In genomic region chr12:47904647-47905312, GRCh38 we compare ENCODE assay signal across 8 cellular contexts. TPM values are rescaled to one million over a fixed set of nuclear protein-coding genes. Genes with fewer than 3 reads are reported as not detected.
A peak's percentile ranks its signal among the peaks of the same experiment; 100 is the strongest.
DNase-seq lines count a peak whose midpoint lies in the region; ATAC-seq and TF ChIP-seq lines count a peak whose summit lies in the region.

TSS of gene VDR (minus strand) at chr12:47904994. CDS start at chr12:47879113, 25,881 bp downstream.

- H3K27me3 Mint-ChIP-seq in GM23338 (ENCODE audit: insufficient read depth, low read depth, poor library complexity) (peaks cover 50% of the 10 kb centered on the region), osteocyte (ENCODE audit: unreplicated experiment) (peaks cover 26% of the 10 kb centered on the region), type B pancreatic cell (peaks cover 83% of the 10 kb centered on the region)

- H3K9me3 ChIP-seq in MG63: no peaks in the 10 kb centered on the region

- H3K79me2 ChIP-seq in GM23338 (replicated peaks; ENCODE audit: insufficient read depth): no peaks in the 10 kb centered on the region

- peak within 1 kb of the TSS; percentile 97 for H2AFZ ChIP-seq in GM23338

- DNase-seq in DMS79 (lab: John Stamatoyannopoulos, UW) (peak; percentile 69), GM23338 (ENCODE audit: low spot score) (peak; percentile 90), MG63 (peak; percentile 68), SK-MEL-5 (ENCODE audit: low read depth, low spot score) (peak; percentile 67), globus pallidus (ENCODE audit: low spot score) (peak; percentile 11), osteocyte (ENCODE audit: extremely low spot score, unreplicated experiment) (no peak), type B pancreatic cell (ENCODE audit: extremely low spot score, unreplicated experiment) (no peak)
- peak; percentile 49 to 70 (median 66) for DNase-seq in activated naive CD4-positive, alpha-beta T cell (lab: John Stamatoyannopoulos, UW)

- in situ Hi-C loops in SK-MEL-5 (cut with HindIII; ENCODE audit: low pct_unique_long_range_greater_than_20kb, low sequenced_read_pairs): no loop called here

- H3K4me3 Mint-ChIP-seq in GM23338: peak within 1 kb of the TSS; percentile 69
- H3K4me3 Mint-ChIP-seq in osteocyte (ENCODE audit: unreplicated experiment): peak within 1 kb of the TSS; percentile 76
- peak within 1 kb of the TSS; percentile 90 for H3K4me3 Mint-ChIP-seq in type B pancreatic cell

- peaks cover 10% of the 10 kb centered on the region; the same call in 1 of the 2 replicates for H3K4me1 ChIP-seq in GM23338 (ENCODE audit: insufficient read depth)

- H3K27ac Mint-ChIP-seq in GM23338 (peak within 1 kb of the TSS; percentile 89; the same call in 1 of the 2 replicates), osteocyte (ENCODE audit: unreplicated experiment) (peak within 1 kb of the TSS; percentile 65), type B pancreatic cell (peak within 1 kb of the TSS; percentile 59)

- no peaks in the 10 kb centered on the region for H3K36me3 ChIP-seq in GM23338 (ENCODE audit: insufficient read depth)
- peaks cover 7% of the 10 kb centered on the region; the same call in 1 of the 2 replicates for H3K36me3 ChIP-seq in MG63

- peaks cover 16% of the 10 kb centered on the region; the same call in 2 of the 3 replicates for H3K4me1 Mint-ChIP-seq in GM23338
- H3K4me1 Mint-ChIP-seq in osteocyte (ENCODE audit: unreplicated experiment): peaks cover 23% of the 10 kb centered on the region
- H3K4me1 Mint-ChIP-seq in type B pancreatic cell (ENCODE audit: unreplicated experiment): peaks cover 16% of the 10 kb centered on the region

- H3K36me3 Mint-ChIP-seq in GM23338 (ENCODE audit: low read depth): no peaks in the 10 kb centered on the region
- no peaks in the 10 kb centered on the region for H3K36me3 Mint-ChIP-seq in osteocyte (ENCODE audit: unreplicated experiment)
- no peaks in the 10 kb centered on the region for H3K36me3 Mint-ChIP-seq in type B pancreatic cell

- peak within 1 kb of the TSS; percentile 99 for H3K4me2 ChIP-seq in GM23338

- H3K9me2 ChIP-seq in GM23338 (ENCODE audit: insufficient read depth): no peaks in the 10 kb centered on the region

- ATAC-seq in GM23338: peak; percentile 85

- H4K20me1 ChIP-seq in GM23338 (replicated peaks; ENCODE audit: insufficient read depth): no peaks in the 10 kb centered on the region

- H3K27me3 ChIP-seq in GM23338 (ENCODE audit: insufficient read depth) (peaks cover 57% of the 10 kb centered on the region), MG63 (no peaks in the 10 kb centered on the region)

- H3F3A ChIP-seq in GM23338 (replicated peaks; ENCODE audit: low read depth): 0 out of 2 replicates have a peak, but pooled peaks cover 3% of the 10 kb centered on the region

- peak; percentile 22 to 26; a peak in 2 of 4 replicates for TF ChIP-seq CTCF in GM23338 (conservative IDR thresholded peaks at IDR 0.05; ENCODE audit: low read depth in 2 of 2)
- TF ChIP-seq CTCF in osteocyte (IDR thresholded peaks at IDR 0.05): peak; percentile 40
- no peak for TF ChIP-seq CTCF in type B pancreatic cell (conservative IDR thresholded peaks at IDR 0.05)

- H3K4me3 ChIP-seq in GM23338 (peak within 1 kb of the TSS; percentile 81), MG63 (peak within 1 kb of the TSS; percentile 86)

- H3K9me3 Mint-ChIP-seq in GM23338 (no peaks in the 10 kb centered on the region), osteocyte (ENCODE audit: unreplicated experiment) (no peaks in the 10 kb centered on the region), type B pancreatic cell (no peaks in the 10 kb centered on the region)

- H3K27ac ChIP-seq in GM23338 (ENCODE audit: low read depth): peak within 1 kb of the TSS; percentile 85; the same call in 1 of the 2 replicates

TF ChIP-seq in GM23338, 12 proteins besides CTCF, POLR2A, EP300 and RAD21:
- no peak for TF ChIP-seq EZH2phosphoT487 (IDR thresholded peaks at IDR 0.05; ENCODE audit: unreplicated experiment)
- TF ChIP-seq ZNF462 (CRISPR knock-in tag; IDR thresholded peaks at IDR 0.05): 0 out of 2 replicates have a peak, but pooled peaks have one; percentile 26
- TF ChIP-seq POLR2AphosphoS5 (IDR thresholded peaks at IDR 0.05; ENCODE audit: low read depth): peak; percentile 46; the same call in 1 of the 2 replicates
- TF ChIP-seq EZH2 (IDR thresholded peaks at IDR 0.05; ENCODE audit: low read depth, unreplicated experiment): no peak

RNA-seq across cellular contexts. Expression of gene VDR, which starts in this region (rescaled TPM):
- total RNA-seq in GM23338 (2014; rRNA removed; shearing (Covaris generic)): 1.1 and 1.4 TPM in 2 replicates
- polyA plus RNA-seq in GM23338 (2016; fragmentation: Nextera tagmentation; extraction: Ambion mirVana): 0.35 and 0.37 TPM in 2 replicates
- total RNA-seq in MG63 (2014; rRNA removed; shearing (Covaris generic); ENCODE audit: low replicate concordance): 14.7 and 15.9 TPM in 2 replicates
- 1.4 and 1.8 TPM in 2 replicates for total RNA-seq in SK-MEL-5 (2014; rRNA removed; shearing (Covaris generic))
- polyA plus RNA-seq in SK-MEL-5 (2015; cell fraction: cytosol; rRNA removed): 5.8 and 6.1 TPM in 2 replicates
- polyA plus RNA-seq in SK-MEL-5 (2015; cell fraction: nucleus; rRNA removed): 1.1 and 3.9 TPM in 2 replicates
- total RNA-seq in osteocyte (1.9 and 2.7 TPM in 2 replicates), type B pancreatic cell (ENCODE audit: low replicate concordance) (0.77 and 1.5 TPM in 2 replicates)

Comparison
In these comparisons a context has a peak if more than half of its experiments do, and no peak if none do; other contexts are left out.
1. DNase-seq: peak in DMS79 (single experiment), GM23338 (single experiment), MG63 (single experiment), SK-MEL-5 (single experiment), activated naive CD4-positive, alpha-beta T cell (4 of 4) and globus pallidus (single experiment); none in osteocyte (single experiment) and type B pancreatic cell (single experiment).
2. Peak in every context shown above with its lines, with median percentiles within 50 percentile points of each other: H3K27ac Mint-ChIP-seq and H3K4me3 Mint-ChIP-seq.